ENCODE assay signal across 35 cellular contexts in the genomic region with DNA sequence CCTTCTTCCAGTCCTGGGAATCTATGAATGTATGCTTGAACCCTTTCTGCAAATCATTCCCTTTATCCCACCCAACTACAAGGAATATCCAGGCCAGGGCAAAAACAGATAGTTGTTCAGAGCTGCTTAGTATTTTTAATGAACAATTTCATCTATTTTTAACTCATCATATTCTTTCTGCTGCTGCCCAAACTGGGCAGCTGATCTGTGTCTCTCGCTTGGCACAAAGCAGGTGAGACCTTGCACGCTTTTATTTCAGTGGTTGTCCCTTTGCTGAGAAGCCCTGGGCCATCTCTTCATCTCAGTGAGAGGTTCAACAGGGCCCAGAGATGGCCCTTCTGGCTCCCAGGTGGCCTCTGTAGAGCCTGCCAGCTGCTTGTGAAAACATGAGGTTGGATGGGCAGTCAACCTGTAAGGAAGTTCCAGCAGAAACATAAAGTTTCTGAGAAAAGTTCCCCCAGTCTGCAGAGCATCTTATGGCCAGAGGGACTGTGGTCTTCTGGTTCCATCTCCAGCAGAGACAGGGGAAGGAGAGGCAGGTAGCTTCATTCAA. TPM values are rescaled to one million over a fixed set of nuclear protein-coding genes. Genes with fewer than 3 reads are reported as not detected.
"Had no signal": no experiment of that assay in that cellular context is flagged by ENCODE, and none has a peak within 500 bp of the region (broad histone marks: within the 10 kb centered on the region; RNA-seq: fewer than 3 reads in every experiment).

No MANE protein-coding gene starts in this region.

- H3K9me3 Mint-ChIP-seq: activated B cell treated with CpG ODN at 0.5 μM for 24 hours; activated CD4-positive, alpha-beta memory T cell treated with anti-CD3 and anti-CD28 coated beads for 36 hours; activated CD4-positive, alpha-beta T cell treated with anti-CD3 and anti-CD28 coated beads, Interleukin-2, amount 10 ng/mL, durations not matched to agents 24 days and 14 days; activated CD8-positive, alpha-beta T cell treated with anti-CD3 and anti-CD28 coated beads for 36 hours; activated naive CD4-positive, alpha-beta T cell treated with anti-CD3 and anti-CD28 coated beads, Interleukin-2, amount 50 U/mL, for 24 hours; activated naive CD8-positive, alpha-beta T cell treated with anti-CD3 and anti-CD28 coated beads, Interleukin-2, amount 50 U/mL, for 24 hours; activated T-cell treated with anti-CD3 and anti-CD28 coated beads, Interleukin-2, amount 50 U/mL, for 24 hours; activated T-helper 2 cell treated with anti-CD3 and anti-CD28 coated beads, Interferon-gamma antibody, Interleukin-2, Interleukin-4, amounts not matched to agents 10 μg/mL and 5 μg/mL and 100 μg/mL, durations not matched to agents 14 hours and 24 hours and 36 hours; T-helper 1 cell treated with Interleukin-12 subunit alpha and Interleukin-12 subunit beta and Interleukin-4 antibody, amounts not matched to agents 30 μg/mL and 1 μg/mL, for 36 hours; T-helper 2 cell treated with Interferon-gamma antibody and Interleukin-4, amounts not matched to agents 5 μg/mL and 100 μg/mL, for 36 hours had no signal

- DNase-seq: activated B cell treated with CpG ODN at 0.5 μM for 24 hours; activated CD4-positive, alpha-beta memory T cell treated with anti-CD3 and anti-CD28 coated beads for 36 hours; activated CD4-positive, alpha-beta T cell treated with anti-CD3 and anti-CD28 coated beads for 4 hours; activated CD4-positive, alpha-beta T cell treated with anti-CD3 and anti-CD28 coated beads, Interleukin-2, amount 10 ng/mL, durations not matched to agents 24 days and 14 days; activated CD4-positive, alpha-beta T cell treated with anti-CD3 and anti-CD28 coated beads, Interleukin-2, amount 50 U/mL, for 1 hour; activated CD4-positive, alpha-beta T cell treated with anti-CD3 and anti-CD28 coated beads, Interleukin-2, amount 50 U/mL, for 4 hours; activated CD4-positive, CD25-positive, alpha-beta regulatory T cell treated with anti-CD3 and anti-CD28 coated beads, Interleukin-2, amount 50 U/mL, for 72 hours; activated CD8-positive, alpha-beta memory T cell treated with anti-CD3 and anti-CD28 coated beads, Interleukin-2, amount 50 U/mL, for 48 hours; activated CD8-positive, alpha-beta T cell treated with anti-CD3 and anti-CD28 coated beads for 36 hours; activated effector memory CD4-positive, alpha-beta T cell treated with Interleukin-2 at 50 U/mL for 16 hours; activated gamma-delta T cell; activated naive CD4-positive, alpha-beta T cell treated with anti-CD3 and anti-CD28 coated beads, Interleukin-2, amount 10 ng/mL, durations not matched to agents 7 days and 5 days; activated naive CD4-positive, alpha-beta T cell treated with Interleukin-2 at 50 U/mL for 16 hours; activated naive CD8-positive, alpha-beta T cell treated with anti-CD3 and anti-CD28 coated beads, Interleukin-2, amount 10 ng/mL, durations not matched to agents 7 days and 5 days; activated naive CD8-positive, alpha-beta T cell treated with anti-CD3 and anti-CD28 coated beads, Interleukin-2, amount 50 U/mL, for 24 hours; activated T-cell treated with anti-CD3 and anti-CD28 coated beads, Interleukin-2, amount 50 U/mL, for 24 hours; activated T-cell treated with anti-CD3 and anti-CD28 coated beads, Interleukin-2, amount 50 U/mL, for 48 hours; amygdala; anterior cingulate cortex; caudate nucleus; cerebellar nuclear complex; T-helper 2 cell; T-helper 9 cell had no signal

- H3K4me1 ChIP-seq: ascending aorta had no signal

- H3K36me3 Mint-ChIP-seq: activated CD4-positive, alpha-beta memory T cell treated with anti-CD3 and anti-CD28 coated beads for 36 hours; activated naive CD4-positive, alpha-beta T cell treated with anti-CD3 and anti-CD28 coated beads, Interleukin-2, amount 10 ng/mL, durations not matched to agents 7 days and 5 days; activated naive CD4-positive, alpha-beta T cell treated with anti-CD3 and anti-CD28 coated beads, Interleukin-2, amount 50 U/mL, for 24 hours; activated naive CD8-positive, alpha-beta T cell; activated naive CD8-positive, alpha-beta T cell treated with anti-CD3 and anti-CD28 coated beads, Interleukin-2, amount 10 ng/mL, durations not matched to agents 7 days and 5 days; brain had no signal

- FAIRE-seq: bronchial epithelial cell, TTC549 had no signal

- H3K27me3 ChIP-seq: ascending aorta, cardiac muscle cell had no signal

- H3K4me3 ChIP-seq: ascending aorta, cardiac muscle cell had no signal

- H3K4me3 Mint-ChIP-seq: activated B cell treated with CpG ODN at 0.5 μM for 24 hours; activated CD4-positive, alpha-beta memory T cell treated with anti-CD3 and anti-CD28 coated beads for 36 hours; activated CD4-positive, alpha-beta T cell treated with anti-CD3 and anti-CD28 coated beads, Interleukin-2, amount 10 ng/mL, durations not matched to agents 24 days and 14 days; activated CD8-positive, alpha-beta T cell treated with anti-CD3 and anti-CD28 coated beads for 36 hours; activated naive CD4-positive, alpha-beta T cell treated with anti-CD3 and anti-CD28 coated beads, Interleukin-2, amount 10 ng/mL, durations not matched to agents 7 days and 5 days; activated naive CD4-positive, alpha-beta T cell treated with anti-CD3 and anti-CD28 coated beads, Interleukin-2, amount 50 U/mL, for 24 hours; activated naive CD8-positive, alpha-beta T cell; activated naive CD8-positive, alpha-beta T cell treated with anti-CD3 and anti-CD28 coated beads, Interleukin-2, amount 10 ng/mL, durations not matched to agents 7 days and 5 days; activated naive CD8-positive, alpha-beta T cell treated with anti-CD3 and anti-CD28 coated beads, Interleukin-2, amount 50 U/mL, for 24 hours; activated T-cell treated with anti-CD3 and anti-CD28 coated beads, Interleukin-2, amount 50 U/mL, for 24 hours; brain; central memory CD8-positive, alpha-beta T cell; T-helper 1 cell treated with Interleukin-12 subunit alpha and Interleukin-12 subunit beta and Interleukin-4 antibody, amounts not matched to agents 30 μg/mL and 1 μg/mL, for 36 hours; T-helper 2 cell treated with Interferon-gamma antibody and Interleukin-4, amounts not matched to agents 5 μg/mL and 100 μg/mL, for 36 hours had no signal

- ATAC-seq: activated CD8-positive, alpha-beta T cell treated with anti-CD3 and anti-CD28 coated beads for 36 hours; activated naive CD8-positive, alpha-beta T cell treated with anti-CD3 and anti-CD28 coated beads, Interleukin-2, amount 50 U/mL, for 24 hours had no signal

- H3K27me3 Mint-ChIP-seq: activated CD4-positive, alpha-beta T cell treated with anti-CD3 and anti-CD28 coated beads, Interleukin-2, amount 10 ng/mL, durations not matched to agents 24 days and 14 days; activated CD8-positive, alpha-beta T cell treated with anti-CD3 and anti-CD28 coated beads for 36 hours; activated naive CD4-positive, alpha-beta T cell treated with anti-CD3 and anti-CD28 coated beads, Interleukin-2, amount 50 U/mL, for 24 hours; activated naive CD8-positive, alpha-beta T cell; central memory CD8-positive, alpha-beta T cell had no signal

- H3K9me3 ChIP-seq: ascending aorta had no signal

- H3K4me1 Mint-ChIP-seq: activated B cell treated with CpG ODN at 0.5 μM for 24 hours; activated CD4-positive, alpha-beta T cell treated with anti-CD3 and anti-CD28 coated beads, Interleukin-2, amount 10 ng/mL, durations not matched to agents 24 days and 14 days; activated naive CD4-positive, alpha-beta T cell treated with anti-CD3 and anti-CD28 coated beads, Interleukin-2, amount 10 ng/mL, durations not matched to agents 7 days and 5 days; activated naive CD4-positive, alpha-beta T cell treated with anti-CD3 and anti-CD28 coated beads, Interleukin-2, amount 50 U/mL, for 24 hours; activated naive CD8-positive, alpha-beta T cell treated with anti-CD3 and anti-CD28 coated beads, Interleukin-2, amount 10 ng/mL, durations not matched to agents 7 days and 5 days; activated naive CD8-positive, alpha-beta T cell treated with anti-CD3 and anti-CD28 coated beads, Interleukin-2, amount 50 U/mL, for 24 hours; central memory CD8-positive, alpha-beta T cell had no signal

- H3K27ac Mint-ChIP-seq: activated B cell treated with CpG ODN at 0.5 μM for 24 hours; activated CD4-positive, alpha-beta memory T cell treated with anti-CD3 and anti-CD28 coated beads for 36 hours; activated CD4-positive, alpha-beta T cell treated with anti-CD3 and anti-CD28 coated beads, Interleukin-2, amount 10 ng/mL, durations not matched to agents 24 days and 14 days; activated CD8-positive, alpha-beta T cell treated with anti-CD3 and anti-CD28 coated beads for 36 hours; activated naive CD4-positive, alpha-beta T cell treated with anti-CD3 and anti-CD28 coated beads, Interleukin-2, amount 10 ng/mL, durations not matched to agents 7 days and 5 days; activated naive CD4-positive, alpha-beta T cell treated with anti-CD3 and anti-CD28 coated beads, Interleukin-2, amount 50 U/mL, for 24 hours; activated naive CD8-positive, alpha-beta T cell; activated naive CD8-positive, alpha-beta T cell treated with anti-CD3 and anti-CD28 coated beads, Interleukin-2, amount 10 ng/mL, durations not matched to agents 7 days and 5 days; activated naive CD8-positive, alpha-beta T cell treated with anti-CD3 and anti-CD28 coated beads, Interleukin-2, amount 50 U/mL, for 24 hours; activated T-cell treated with anti-CD3 and anti-CD28 coated beads, Interleukin-2, amount 50 U/mL, for 24 hours; activated T-helper 2 cell treated with anti-CD3 and anti-CD28 coated beads, Interferon-gamma antibody, Interleukin-2, Interleukin-4, amounts not matched to agents 10 μg/mL and 5 μg/mL and 100 μg/mL, durations not matched to agents 14 hours and 24 hours and 36 hours; T-helper 1 cell treated with Interleukin-12 subunit alpha and Interleukin-12 subunit beta and Interleukin-4 antibody, amounts not matched to agents 30 μg/mL and 1 μg/mL, for 36 hours; T-helper 2 cell treated with Interferon-gamma antibody and Interleukin-4, amounts not matched to agents 5 μg/mL and 100 μg/mL, for 36 hours had no signal

- H3K36me3 ChIP-seq: ascending aorta, cardiac muscle cell had no signal

RNA-seq across cellular contexts. Expression of a gene that starts 57.5 kb away (rescaled TPM):
- total RNA-seq: activated B cell treated with CpG ODN at 0.5 μM for 24 hours; activated CD4-positive, alpha-beta T cell treated with anti-CD3 and anti-CD28 coated beads, Interleukin-2, amount 10 ng/mL, durations not matched to agents 24 days and 14 days; activated CD8-positive, alpha-beta memory T cell treated with anti-CD3 and anti-CD28 coated beads for 36 hours; activated naive CD8-positive, alpha-beta T cell treated with anti-CD3 and anti-CD28 coated beads, Interleukin-2, amount 10 ng/mL, durations not matched to agents 7 days and 5 days; activated T-helper 2 cell treated with anti-CD3 and anti-CD28 coated beads, Interferon-gamma antibody, Interleukin-2, Interleukin-4, amounts not matched to agents 10 μg/mL and 5 μg/mL and 100 μg/mL, durations not matched to agents 14 hours and 24 hours and 36 hours; ascending aorta; bronchial epithelial cell had no signal
